In the genomic region with DNA sequence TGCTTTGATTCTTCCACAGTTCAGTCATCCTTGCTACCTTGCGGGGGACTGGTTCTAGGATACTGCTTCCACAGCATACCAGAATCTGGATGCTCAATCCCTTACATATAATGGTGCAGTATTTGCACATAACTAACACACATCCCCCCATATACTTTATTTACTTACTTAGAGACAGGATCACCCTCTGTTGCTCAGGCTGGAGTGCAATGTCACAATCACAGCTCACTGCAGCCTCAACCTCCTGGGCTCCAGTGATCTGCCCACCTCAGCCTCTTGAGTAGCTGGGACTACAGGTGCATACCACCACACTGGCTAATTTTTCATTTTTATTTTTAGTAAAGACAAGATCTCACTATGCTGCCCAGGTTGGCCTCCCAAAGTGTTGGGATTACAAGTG, we compare ENCODE assay signal across 25 cellular contexts.
"Had no signal": no experiment of that assay in that cellular context is flagged by ENCODE, and none has a peak within 500 bp of the region (broad histone marks: within the 10 kb centered on the region; RNA-seq: fewer than 3 reads in every experiment).

No MANE protein-coding gene starts in this region.

- H3K4me3 ChIP-seq: colonic mucosa, esophagus squamous epithelium, gastrocnemius medialis, heart right ventricle, left lung, lower lobe of right lung, mucosa of descending colon had no signal

- H3K4me1 ChIP-seq: colonic mucosa, esophagus squamous epithelium, gastrocnemius medialis, heart right ventricle, left lung, lower lobe of right lung had no signal

- H3K36me3 ChIP-seq: colonic mucosa, esophagus squamous epithelium, gastrocnemius medialis, heart right ventricle, left lung, lower lobe of right lung had no signal

- H3K9me3 ChIP-seq: colonic mucosa, esophagus squamous epithelium, gastrocnemius medialis, left lung, lower lobe of right lung, mucosa of descending colon had no signal

- DNase-seq: colonic mucosa; cortex of kidney; effector CD8-positive, alpha-beta T cell; effector memory CD8-positive, alpha-beta T cell; endodermal cell; erythroblast; esophagus squamous epithelium; foreskin fibroblast; foreskin melanocyte; gastrocnemius medialis; glutamatergic neuron; heart right ventricle; hippocampal formation; left cardiac atrium; left lung; left ventricle myocardium superior; lower lobe of right lung; mesenchymal stem cell; mucosa of descending colon; naive B cell had no signal

- ATAC-seq: effector memory CD8-positive, alpha-beta T cell; esophagus mucosa; gastrocnemius medialis; heart right ventricle; left cardiac atrium; left lung; left ventricle myocardium superior; lower lobe of right lung; mucosa of descending colon had no signal

- FAIRE-seq: endometrium, islet of Langerhans, keratinocyte had no signal

- H3K27me3 ChIP-seq: colonic mucosa, gastrocnemius medialis, left lung had no signal

- H3K27ac ChIP-seq: colonic mucosa, epithelial cell of prostate, esophagus squamous epithelium, gastrocnemius medialis, heart right ventricle, left lung, lower lobe of right lung had no signal
